Comparison of ENCODE assay signal across 2 cellular contexts in genomic region chr20:18088298-18088697, GRCh38. TPM values are rescaled to one million over a fixed set of nuclear protein-coding genes. Genes with fewer than 3 reads are reported as not detected.
"Had no signal": no experiment of that assay in that cellular context is flagged by ENCODE, and none has a peak within 500 bp of the region (broad histone marks: within the 10 kb centered on the region; RNA-seq: fewer than 3 reads in every experiment).

No MANE protein-coding gene starts in this region.

RNA-seq across cellular contexts. Expression of gene OVOL2, which starts 30.6 kb away (rescaled TPM):
- total RNA-seq: GM23248, HFFc6 had no signal
- polyA plus RNA-seq: GM23248 had no signal
